In the genomic region with DNA sequence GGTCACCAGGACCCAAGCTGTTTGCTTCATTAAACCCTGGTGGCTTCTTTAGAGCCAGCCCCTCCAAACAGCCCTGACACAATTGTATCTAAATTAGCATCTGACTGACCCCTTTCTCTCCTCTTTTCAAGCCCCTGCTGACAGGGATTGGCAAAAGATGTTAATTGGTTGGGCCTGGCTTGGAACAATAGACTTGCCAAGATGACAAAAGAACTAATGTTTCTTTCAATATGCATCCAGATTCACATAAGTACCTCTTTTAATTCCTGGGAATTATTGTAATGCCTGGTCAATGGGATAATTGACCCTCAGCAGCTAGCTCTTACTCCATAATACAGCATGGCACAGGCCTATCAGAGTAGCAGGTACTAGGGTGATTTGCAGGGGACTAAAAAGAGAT, we compare ENCODE assay signal across 20 cellular contexts.
DNase-seq lines count a peak whose midpoint lies in the region; ATAC-seq lines count a peak whose summit lies in the region.
"Had no signal": no experiment of that assay in that cellular context is flagged by ENCODE, and none has a peak within 500 bp of the region (broad histone marks: within the 10 kb centered on the region; RNA-seq: fewer than 3 reads in every experiment).

No MANE protein-coding gene starts in this region.

- peaks cover 2% of the 10 kb centered on the region for H3K4me1 Mint-ChIP-seq in activated naive CD8-positive, alpha-beta T cell treated with anti-CD3 and anti-CD28 coated beads, Interleukin-2, amount 50 U/mL, for 24 hours
- H3K4me1 Mint-ChIP-seq: activated T-helper 17 cell treated with anti-CD3 and anti-CD28 coated beads, Interleukin-2, amount 50 U/mL, for 72 hours; T-helper 17 cell had no signal

- H3K36me3 Mint-ChIP-seq in activated naive CD8-positive, alpha-beta T cell treated with anti-CD3 and anti-CD28 coated beads, Interleukin-2, amount 50 U/mL, for 24 hours (ENCODE audit: low read depth) = no peaks in the 10 kb centered on the region
- H3K36me3 Mint-ChIP-seq: mesothelial cell of epicardium had no signal

- ATAC-seq in activated naive CD8-positive, alpha-beta T cell treated with anti-CD3 and anti-CD28 coated beads, Interleukin-2, amount 50 U/mL, for 24 hours = no peak
- ATAC-seq in HG02610 (IDR thresholded peaks at IDR 0.05; ENCODE audit: unreplicated experiment) = no peak
- ATAC-seq: A549; activated T-helper 17 cell treated with anti-CD3 and anti-CD28 coated beads, Interleukin-2, amount 50 U/mL, for 72 hours; HepG2; left lung; T-helper 17 cell had no signal

- no peak overlapping the region for H3K4me3 Mint-ChIP-seq in activated naive CD8-positive, alpha-beta T cell treated with anti-CD3 and anti-CD28 coated beads, Interleukin-2, amount 50 U/mL, for 24 hours
- H3K4me3 Mint-ChIP-seq: activated T-helper 17 cell treated with anti-CD3 and anti-CD28 coated beads, Interleukin-2, amount 50 U/mL, for 72 hours; HFFc6; mesothelial cell of epicardium; nephron; T-helper 17 cell had no signal

- H3K27me3 Mint-ChIP-seq in activated naive CD8-positive, alpha-beta T cell treated with anti-CD3 and anti-CD28 coated beads, Interleukin-2, amount 50 U/mL, for 24 hours = no peaks in the 10 kb centered on the region
- H3K27me3 Mint-ChIP-seq: T-helper 17 cell had no signal

- no peaks in the 10 kb centered on the region for H3K9me3 Mint-ChIP-seq in activated naive CD8-positive, alpha-beta T cell treated with anti-CD3 and anti-CD28 coated beads, Interleukin-2, amount 50 U/mL, for 24 hours
- H3K9me3 Mint-ChIP-seq: activated T-helper 17 cell treated with anti-CD3 and anti-CD28 coated beads, Interleukin-2, amount 50 U/mL, for 72 hours; mesothelial cell of epicardium; nephron had no signal

- DNase-seq in ELF-1 (ENCODE audit: low read depth, low spot score) (peak; percentile 81), NCI-H1105 treated with DMSO at 0.1 percent for 48 hours (lab: John Stamatoyannopoulos, UW) (peak; percentile 73), NCI-H748 treated with DMSO at 0.1 percent for 48 hours (lab: John Stamatoyannopoulos, UW) (peak; percentile 99), iPS DF 4.7 (ENCODE audit: extremely low read depth, low spot score) (peak; percentile 90), SKM-1 (lab: John Stamatoyannopoulos, UW; ENCODE audit: unreplicated experiment) (no peak), NCI-H345 (lab: John Stamatoyannopoulos, UW) (no peak)
- no peak for DNase-seq in activated naive CD8-positive, alpha-beta T cell treated with anti-CD3 and anti-CD28 coated beads, Interleukin-2, amount 50 U/mL, for 24 hours
- DNase-seq: activated CD4-positive, alpha-beta T cell treated with anti-CD3 and anti-CD28 coated beads, Interleukin-2, amount 50 U/mL, for 1 hour; BE2C; DMS79 treated with DMSO at 0.1 percent for 48 hours; HFFc6; left lung; stimulated activated CD4-positive, alpha-beta T cell treated with anti-CD3 and anti-CD28 coated beads, Interleukin-1b, Interleukin-23, amount 100 ng/mL, for 48 hours; T-helper 17 cell had no signal

- no peak overlapping the region for H3K27ac Mint-ChIP-seq in activated naive CD8-positive, alpha-beta T cell treated with anti-CD3 and anti-CD28 coated beads, Interleukin-2, amount 50 U/mL, for 24 hours
- H3K27ac Mint-ChIP-seq: activated T-helper 17 cell treated with anti-CD3 and anti-CD28 coated beads, Interleukin-2, amount 50 U/mL, for 72 hours; HFFc6; mesothelial cell of epicardium; nephron; T-helper 17 cell had no signal

Comparison
In these comparisons a context has a peak if more than half of its experiments do, and no peak if none do; other contexts are left out.
1. DNase-seq: peak in ELF-1 (single experiment), NCI-H1105 treated with DMSO at 0.1 percent for 48 hours (single experiment), NCI-H748 treated with DMSO at 0.1 percent for 48 hours (single experiment) and iPS DF 4.7 (single experiment); none in activated naive CD8-positive, alpha-beta T cell treated with anti-CD3 and anti-CD28 coated beads, Interleukin-2, amount 50 U/mL, for 24 hours (single experiment), SKM-1 (single experiment) and NCI-H345 (single experiment).